ENCODE assay signal across 1 cellular context in genomic region chr6:11650297-11650696, GRCh38.
A peak's percentile ranks its signal among the peaks of the same experiment; 100 is the strongest.
TF ChIP-seq lines count a peak whose summit lies in the region.

No MANE protein-coding gene starts in this region.

TF ChIP-seq in GM23338, 12 proteins besides CTCF, POLR2A, EP300 and RAD21 (continued from another document):
- TF ChIP-seq ZNF462 (CRISPR knock-in tag; IDR thresholded peaks at IDR 0.05) (peak; percentile 91), ZNF114 (CRISPR knock-in tag; IDR thresholded peaks at IDR 0.05) (no peak), CREB1 (CRISPR knock-in tag; IDR thresholded peaks at IDR 0.05; ENCODE audit: low read depth) (peak; percentile 41; the same call in 1 of the 2 replicates)
TF ChIP-seq in GM23338: peak in this region for 4.
